29 cellular contexts compared by ENCODE assay signal in genomic region chr16:79061199-79061598, GRCh38.
"Had no signal": no experiment of that assay in that cellular context is flagged by ENCODE, and none has a peak within 500 bp of the region (broad histone marks: within the 10 kb centered on the region; RNA-seq: fewer than 3 reads in every experiment).

No MANE protein-coding gene starts in this region.

- DNase-seq: activated CD4-positive, alpha-beta T cell treated with anti-CD3 and anti-CD28 coated beads for 48 hours; activated CD4-positive, alpha-beta T cell treated with anti-CD3 and anti-CD28 coated beads, Interleukin-2, amount 50 U/mL, for 48 hours; activated effector memory CD4-positive, alpha-beta T cell treated with Interleukin-2 at 50 U/mL for 16 hours; activated naive CD4-positive, alpha-beta T cell treated with Interleukin-2 at 50 U/mL for 16 hours; adrenal gland; aorta; cerebellar nuclear complex; colonic mucosa; effector CD8-positive, alpha-beta T cell; erythroblast; hippocampal formation; left ventricle myocardium inferior; mucosa of descending colon; stimulated activated CD4-positive, alpha-beta T cell treated with anti-CD3 and anti-CD28 coated beads, Interleukin-1b, Interleukin-23, amount 100 ng/mL, for 48 hours; stimulated activated CD4-positive, alpha-beta T cell treated with anti-CD3 and anti-CD28 coated beads, Interleukin-4, amount 100 ng/mL, for 4 hours; stimulated activated CD8-positive, alpha-beta memory T cell treated with anti-CD3 and anti-CD28 coated beads, Interleukin-4, amount 100 ng/mL, for 48 hours; stimulated activated naive B cell treated with anti-CD40 and anti-IgM and Interleukin-4, amounts not matched to agents 10 μg/mL and 1 μg/mL and 100 μg/mL, for 72 hours; stomach; T-helper 17 cell; T1000; WERI-Rb-1 had no signal

- H3K36me3 ChIP-seq: adrenal gland, cardiac muscle cell, colonic mucosa, left ventricle myocardium inferior, stomach, tibial nerve, WERI-Rb-1 had no signal

- FAIRE-seq: endometrium, keratinocyte had no signal

- H3K4me1 ChIP-seq: adrenal gland, colonic mucosa had no signal

- ATAC-seq: activated CD4-positive, CD25-positive, alpha-beta regulatory T cell treated with anti-CD3 and anti-CD28 coated beads, Interleukin-2, amount 50 U/mL, for 24 hours; mucosa of descending colon; natural killer cell treated with Interleukin-12 subunit alpha and Interleukin-12 subunit beta and Interleukin-15 and Interleukin-18, amount 100 ng/mL, for 72 hours; sciatic nerve; stimulated activated naive B cell treated with anti-CD40 and anti-IgM and Interleukin-4, amounts not matched to agents 10 μg/mL and 1 μg/mL and 100 μg/mL, for 72 hours; T-helper 17 cell had no signal

- H3K9me3 ChIP-seq: adrenal gland, colonic mucosa, left ventricle myocardium inferior, mucosa of descending colon, stomach, tibial nerve had no signal

- H3K4me3 ChIP-seq: adrenal gland, cardiac muscle cell, colonic mucosa, left ventricle myocardium inferior, mucosa of descending colon, smooth muscle cell, stomach, tibial nerve had no signal

- H3K27ac ChIP-seq: adrenal gland, cardiac muscle cell, colonic mucosa, left ventricle myocardium inferior, stomach, tibial nerve, WERI-Rb-1 had no signal

- H3K27me3 ChIP-seq: adrenal gland, cardiac muscle cell, colonic mucosa, stomach, tibial nerve had no signal
